Comparison of ENCODE assay signal across 11 cellular contexts in the genomic region with DNA sequence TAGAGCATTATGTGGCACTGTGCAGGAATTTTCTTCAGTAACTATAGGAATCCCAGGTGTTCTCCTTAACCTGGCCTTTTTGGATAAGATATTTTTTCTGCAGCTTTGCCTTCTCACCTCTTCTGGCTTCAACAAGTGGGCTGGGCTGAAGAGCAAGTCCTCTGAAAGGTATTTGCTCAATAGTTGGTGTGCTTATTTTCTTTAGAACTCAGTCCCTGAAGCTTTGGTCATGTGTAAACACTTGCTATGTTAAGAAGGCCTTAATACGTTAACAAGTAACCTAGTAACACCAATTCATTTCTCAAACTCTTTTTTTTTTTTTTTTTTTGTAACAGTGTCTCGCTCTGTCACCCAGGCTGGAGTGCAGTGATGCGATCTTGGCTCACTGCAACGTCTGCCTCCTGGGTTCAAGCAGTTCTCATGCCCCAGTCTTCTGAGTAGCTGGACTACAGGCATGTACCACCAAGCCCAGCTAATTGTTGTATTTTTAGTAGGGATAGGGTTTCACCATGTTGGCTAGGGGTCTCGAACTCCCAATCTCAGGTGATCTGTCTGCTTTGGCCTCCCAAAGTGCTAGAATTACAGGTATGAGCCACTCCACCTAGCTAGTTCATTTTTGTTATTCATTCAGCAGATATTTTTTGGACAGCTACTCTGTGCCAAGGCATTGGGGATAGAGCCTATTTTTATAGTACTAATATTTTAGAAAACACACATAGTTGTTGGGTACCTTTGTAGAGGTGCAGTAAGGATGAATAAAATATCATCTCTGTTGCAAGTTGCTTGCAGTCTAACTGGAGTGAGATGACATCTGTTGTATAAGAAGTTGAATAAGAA.
"Had no signal": no experiment of that assay in that cellular context is flagged by ENCODE, and none has a peak within 500 bp of the region (broad histone marks: within the 10 kb centered on the region; RNA-seq: fewer than 3 reads in every experiment).

No MANE protein-coding gene starts in this region.

- H3K9ac ChIP-seq: parathyroid adenoma had no signal

- H3K27me3 Mint-ChIP-seq: activated naive CD8-positive, alpha-beta T cell treated with anti-CD3 and anti-CD28 coated beads, Interleukin-2, amount 50 U/mL, for 24 hours had no signal

- H3K36me3 ChIP-seq: ascending aorta, right atrium auricular region, tibial nerve had no signal

- H3K4me2 ChIP-seq: smooth muscle cell had no signal

- H3K27ac Mint-ChIP-seq: activated naive CD8-positive, alpha-beta T cell treated with anti-CD3 and anti-CD28 coated beads, Interleukin-2, amount 50 U/mL, for 24 hours; stimulated activated effector memory CD8-positive, alpha-beta T cell treated with anti-CD3 and anti-CD28 coated beads, Interleukin-12 subunit alpha, Interleukin-12 subunit beta, amount 100 ng/mL, for 72 hours had no signal

- H2AFZ ChIP-seq: parathyroid adenoma had no signal

- H3K4me3 Mint-ChIP-seq: activated naive CD8-positive, alpha-beta T cell treated with anti-CD3 and anti-CD28 coated beads, Interleukin-2, amount 50 U/mL, for 24 hours; neural crest cell; stimulated activated effector memory CD8-positive, alpha-beta T cell treated with anti-CD3 and anti-CD28 coated beads, Interleukin-12 subunit alpha, Interleukin-12 subunit beta, amount 100 ng/mL, for 72 hours had no signal

- H3K4me1 ChIP-seq: ascending aorta had no signal

- H3K9me3 ChIP-seq: ascending aorta, right atrium auricular region, tibial nerve had no signal

- H3K27ac ChIP-seq: ascending aorta, parathyroid adenoma, right atrium auricular region, tibial nerve had no signal

- DNase-seq: activated CD4-positive, alpha-beta T cell treated with anti-CD3 and anti-CD28 coated beads for 48 hours; activated naive CD4-positive, alpha-beta T cell treated with Interleukin-2 at 50 U/mL for 16 hours; activated naive CD8-positive, alpha-beta T cell treated with anti-CD3 and anti-CD28 coated beads, Interleukin-2, amount 50 U/mL, for 24 hours; mesendoderm had no signal

- H3K9me3 Mint-ChIP-seq: activated naive CD8-positive, alpha-beta T cell treated with anti-CD3 and anti-CD28 coated beads, Interleukin-2, amount 50 U/mL, for 24 hours; neural crest cell; stimulated activated effector memory CD8-positive, alpha-beta T cell treated with anti-CD3 and anti-CD28 coated beads, Interleukin-12 subunit alpha, Interleukin-12 subunit beta, amount 100 ng/mL, for 72 hours had no signal

- H3K27me3 ChIP-seq: ascending aorta, right atrium auricular region, tibial nerve had no signal

- ATAC-seq: activated naive CD8-positive, alpha-beta T cell treated with anti-CD3 and anti-CD28 coated beads, Interleukin-2, amount 50 U/mL, for 24 hours; stimulated activated effector memory CD8-positive, alpha-beta T cell treated with anti-CD3 and anti-CD28 coated beads, Interleukin-12 subunit alpha, Interleukin-12 subunit beta, amount 100 ng/mL, for 72 hours had no signal

- H3K4me3 ChIP-seq: ascending aorta, right atrium auricular region, smooth muscle cell, tibial nerve had no signal
